11 cellular contexts compared by ENCODE assay signal in genomic region chr6:36980876-36981619, GRCh38. TPM values are rescaled to one million over a fixed set of nuclear protein-coding genes. Genes with fewer than 3 reads are reported as not detected.
DNase-seq lines count a peak whose midpoint lies in the region; ATAC-seq, FAIRE-seq and TF ChIP-seq lines count a peak whose summit lies in the region.
"Had no signal": no experiment of that assay in that cellular context is flagged by ENCODE, and none has a peak within 500 bp of the region (broad histone marks: within the 10 kb centered on the region; RNA-seq: fewer than 3 reads in every experiment).

No MANE protein-coding gene starts in this region.

- intact Hi-C loops in K562 (cut with micrococcal nuclease): no loop called here

- DNase-seq in NCI-H1092 treated with DMSO at 0.1 percent for 48 hours (lab: John Stamatoyannopoulos, UW) (peak; percentile 41), NCI-H1092 (lab: John Stamatoyannopoulos, UW) (no peak), K562 (ENCODE audit: extremely low read depth in 1 of 4, low spot score in 3 of 4) (no peak), kidney glomerular epithelial cell (lab: John Stamatoyannopoulos, UW) (no peak), SK-N-DZ (ENCODE audit: low spot score) (no peak), NCI-H2029 (lab: John Stamatoyannopoulos, UW) (no peak)
- DNase-seq: activated CD8-positive, alpha-beta memory T cell treated with anti-CD3 and anti-CD28 coated beads, Interleukin-2, amount 10 ng/mL, durations not matched to agents 7 days and 5 days; NCI-H2227 treated with DMSO at 0.1 percent for 48 hours had no signal

- no peak overlapping the region for H3K4me2 ChIP-seq in K562 (ENCODE audit: insufficient read depth, low read length)
- H3K4me2 ChIP-seq in parathyroid adenoma (ENCODE audit: low read length): peak overlapping the region; percentile 50
- H3K4me2 ChIP-seq: A549 had no signal

- TF ChIP-seq POLR2A in K562 (conservative IDR thresholded peaks at IDR 0.05): no peak

- peaks cover 58% of the 10 kb centered on the region for H4K20me1 ChIP-seq in K562 (replicated peaks; ENCODE audit: control insufficient read depth, insufficient read depth, low read length)

- H3K27me3 ChIP-seq in K562 (ENCODE audit: control insufficient read depth in 2 of 2, insufficient read depth in 2 of 2, low read length in 2 of 2) (no peaks in the 10 kb centered on the region), parathyroid adenoma (ENCODE audit: control insufficient read depth, insufficient read depth, low read length) (no peaks in the 10 kb centered on the region)

- H2AFZ ChIP-seq in K562 (ENCODE audit: low read depth, low read length): no peak overlapping the region
- H2AFZ ChIP-seq in parathyroid adenoma: no peak overlapping the region

- H3K27ac ChIP-seq in HEK293 (ENCODE audit: extremely low read depth, low read depth, low read length): no peak overlapping the region
- H3K27ac ChIP-seq in K562 (ENCODE audit: extremely low read depth, low read depth, low read length): no peak overlapping the region
- H3K27ac ChIP-seq in parathyroid adenoma: peak overlapping the region; percentile 43
- H3K27ac ChIP-seq: A549 had no signal

- H3K4me1 ChIP-seq in HEK293 (ENCODE audit: control insufficient read depth, insufficient read depth, low read length) (peaks cover 11% of the 10 kb centered on the region), K562 (replicated peaks in 1 of 2; ENCODE audit: control insufficient read depth in 2 of 2, insufficient read depth in 2 of 2, low read length in 2 of 2) (peaks cover 18 to 24% of the 10 kb centered on the region in 2 experiments), parathyroid adenoma (peaks cover 36% of the 10 kb centered on the region)

- WGBS in K562 (ENCODE audit: insufficient coverage, low coverage, missing lambda C conversion rate): 89% methylated on average over 14 of the region's 14 CpGs

- peak overlapping the region in 1 of 2 experiments; percentile 46; a peak in 2 of 4 replicates for H3K9ac ChIP-seq in K562 (ENCODE audit: insufficient read depth in 1 of 2, low read depth in 2 of 2, low read length in 2 of 2)
- H3K9ac ChIP-seq in parathyroid adenoma: no peak overlapping the region

- POLR2A ChIA-PET in HEK293 (lab: Yijun Ruan, JAX) (interaction anchor here (1.4 kb wide), 1 partner anchor 106 kb away, joined by 4 read pairs; the partner anchor contains the start of gene PPIL1), K562 (lab: Yijun Ruan, JAX) (interaction anchor here (0.7 to 2.0 kb wide), 4 partner anchors 9 to 223 kb away, joined by 3 to 6 read pairs (median 3); partner anchors contain the start of gene C6orf89)

- H3K9me1 ChIP-seq in K562 (ENCODE audit: control insufficient read depth, insufficient read depth, low read length): peaks cover 15% of the 10 kb centered on the region

- BruUV-seq in K562 (replicated peaks; lab: Mats Ljungman, UMichigan): no TSS peak

- ATAC-seq in K562: no peak
- ATAC-seq: A549; activated CD8-positive, alpha-beta memory T cell treated with anti-CD3 and anti-CD28 coated beads, Interleukin-2, amount 10 ng/mL, durations not matched to agents 7 days and 5 days had no signal

- in situ Hi-C loops in K562 (cut with MboI): no loop called here

- TF ChIP-seq EP300 in K562 (IDR thresholded peaks at IDR 0.05; ENCODE audit: low read length): no peak

- CTCF ChIA-PET in HEK293 (lab: Yijun Ruan, JAX) (interaction anchor here (0.7 to 4.6 kb wide), 7 partner anchors 26 to 365 kb away, joined by 3 to 37 read pairs (median 4); no protein-coding TSS in a partner anchor), K562 (lab: Yijun Ruan, JAX; ENCODE audit: low intra/inter-chr PET ratio) (interaction anchor here (1.0 kb wide), 1 partner anchor 37 kb away, joined by 3 read pairs; no protein-coding TSS in a partner anchor)

- H3K4me3 ChIP-seq in HEK293 (ENCODE audit: low read depth, low read length) (no peak overlapping the region), K562 (no peak overlapping the region), parathyroid adenoma (ENCODE audit: low read depth, low read length) (no peak overlapping the region)
- H3K4me3 ChIP-seq: A549 had no signal

- peaks cover 70% of the 10 kb centered on the region for H3K79me2 ChIP-seq in K562 (ENCODE audit: control insufficient read depth, insufficient read depth, low read length)
- H3K79me2 ChIP-seq in parathyroid adenoma: peaks cover 63% of the 10 kb centered on the region

- TF ChIP-seq CTCF in HEK293 (tag by site-specific recombination; IDR thresholded peaks at IDR 0.05) (no peak), K562 (IDR thresholded peaks at IDR 0.05 in 2 of 3, conservative IDR thresholded peaks at IDR 0.05 in 1 of 3; ENCODE audit: insufficient read depth in 2 of 3, low read depth in 1 of 3, low read length in 3 of 3) (no peak), parathyroid adenoma (IDR thresholded peaks at IDR 0.05) (no peak)

- FAIRE-seq in K562 (lab: Jason Lieb, UNC): no peak
- FAIRE-seq: A549 had no signal

- H3K36me3 ChIP-seq in HEK293 (ENCODE audit: control insufficient read depth in 2 of 2, insufficient read depth in 1 of 2, low read length in 2 of 2) (peaks cover 5 to 62% of the 10 kb centered on the region in 2 experiments), K562 (ENCODE audit: control insufficient read depth, insufficient read depth, low read length) (peaks cover 79% of the 10 kb centered on the region), parathyroid adenoma (ENCODE audit: control insufficient read depth, insufficient read depth, low read length) (no peaks in the 10 kb centered on the region)

- H3K9me3 ChIP-seq in HEK293 (ENCODE audit: control insufficient read depth, insufficient read depth, low read depth, low read length) (no peaks in the 10 kb centered on the region), K562 (replicated peaks; ENCODE audit: control insufficient read depth, insufficient read depth, low read depth, low read length) (no peaks in the 10 kb centered on the region), parathyroid adenoma (ENCODE audit: control insufficient read depth, low read length) (no peaks in the 10 kb centered on the region)
- H3K9me3 ChIP-seq: A549 had no signal

- TF ChIP-seq RAD21 in K562 (CRISPR knock-in tag; conservative IDR thresholded peaks at IDR 0.05 in 1 of 2, IDR thresholded peaks at IDR 0.05 in 1 of 2): no peak

RNA-seq across cellular contexts. Expression of gene MTCH1, which starts 4.9 kb away (rescaled TPM):
- 102 and 218 TPM in 2 replicates for total RNA-seq in K562 (2011; cell fraction: chromatin; rRNA removed; ENCODE audit: low replicate concordance)
- total RNA-seq in K562 (2011; cell fraction: nucleolus; rRNA removed): 162 and 195 TPM in 2 replicates
- total RNA-seq in K562 (2011; cell fraction: nucleoplasm; rRNA removed): 126 and 134 TPM in 2 replicates
- total RNA-seq in K562 (2014; rRNA removed): 118 and 148 TPM in 2 replicates
- total RNA-seq in K562 (2014; rRNA removed; fragmentation: Illumina TruSeq; extraction: Trizol): 98.3 and 112 TPM in 2 replicates
- total RNA-seq in K562 (2015; rRNA removed; fragmentation: Illumina TruSeq; extraction: Trizol): 114 and 122 TPM in 2 replicates
- 153 and 161 TPM in 2 replicates for total RNA-seq in K562 (2021)
- 135 and 137 TPM in 2 replicates for polyA plus RNA-seq in K562 (2011; rRNA removed)
- polyA plus RNA-seq in K562 (2011; cell fraction: cytosol; rRNA removed): 156 and 157 TPM in 2 replicates
- 338 and 345 TPM in 2 replicates for polyA plus RNA-seq in K562 (2011; cell fraction: nucleus; rRNA removed)
- 148 and 189 TPM in 2 replicates for polyA plus RNA-seq in K562 (2012)
- polyA plus RNA-seq in K562 (2014; fragmentation: Illumina TruSeq; extraction: Trizol): 125 and 128 TPM in 2 replicates
- polyA plus RNA-seq in K562 (2014; fragmentation: Nextera tagmentation; extraction: Ambion mirVana): 10 to 100 TPM in 1 of 2 experiments, 1 to 10 TPM in 1; 7.9 to 14.1 TPM
- 102 and 116 TPM in 2 replicates for polyA plus RNA-seq in K562 (2014; rRNA removed)
- 101 and 125 TPM in 2 replicates for polyA minus RNA-seq in K562 (2011; rRNA and poly(A)+ RNA removed)
- 65.4 and 66.7 TPM in 2 replicates for polyA minus RNA-seq in K562 (2011; cell fraction: cytosol; rRNA and poly(A)+ RNA removed)
- polyA minus RNA-seq in K562 (2011; cell fraction: nucleus; rRNA and poly(A)+ RNA removed): 139 and 166 TPM in 2 replicates
- 215 and 251 TPM in 2 replicates for polyA plus RNA-seq in SK-N-DZ (2014; cell fraction: cytosol; rRNA removed)
- 349 and 390 TPM in 2 replicates for polyA plus RNA-seq in SK-N-DZ (2014; cell fraction: nucleus; rRNA removed)

RNA-seq across cellular contexts. Expression of gene FGD2, which starts 24.4 kb away (rescaled TPM):
- 0.30 and 0.49 TPM in 2 replicates for total RNA-seq in K562 (2011; cell fraction: chromatin; rRNA removed; ENCODE audit: low replicate concordance)
- 0.13 TPM in 1 of 2 replicates, not detected in the other for total RNA-seq in K562 (2011; cell fraction: nucleolus; rRNA removed)
- total RNA-seq in K562 (2011; cell fraction: nucleoplasm; rRNA removed): 0.37 TPM in 1 of 2 replicates, not detected in the other
- total RNA-seq in K562 (2014; rRNA removed) (0.04 TPM in 1 of 2 replicates, not detected in the other), K562 (2014; rRNA removed; fragmentation: Illumina TruSeq; extraction: Trizol) (not detected in 2 replicates), K562 (2015; rRNA removed; fragmentation: Illumina TruSeq; extraction: Trizol) (0.15 TPM in 1 of 2 replicates, not detected in the other), K562 (2021) (0.13 TPM in 1 of 2 replicates, not detected in the other)
- polyA plus RNA-seq in K562 (2011; rRNA removed) (0.04 TPM in 1 of 2 replicates, not detected in the other), K562 (2014; fragmentation: Illumina TruSeq; extraction: Trizol) (not detected in 2 replicates), K562 (2014; fragmentation: Nextera tagmentation; extraction: Ambion mirVana) (not detected), K562 (2014; rRNA removed) (0.09 TPM in 1 of 2 replicates, not detected in the other)
- 0.04 and 0.06 TPM in 2 replicates for polyA plus RNA-seq in K562 (2011; cell fraction: cytosol; rRNA removed)
- polyA plus RNA-seq in K562 (2011; cell fraction: nucleus; rRNA removed): 0.15 and 0.44 TPM in 2 replicates
- 0.17 and 0.42 TPM in 2 replicates for polyA plus RNA-seq in K562 (2012)
- 0.03 TPM in 1 of 2 replicates, not detected in the other for polyA minus RNA-seq in K562 (2011; rRNA and poly(A)+ RNA removed)
- polyA minus RNA-seq in K562 (2011; cell fraction: cytosol; rRNA and poly(A)+ RNA removed): not detected in 2 replicates
- polyA minus RNA-seq in K562 (2011; cell fraction: nucleus; rRNA and poly(A)+ RNA removed): 0.33 TPM in 1 of 2 replicates, not detected in the other
- polyA plus RNA-seq in SK-N-DZ (2014; cell fraction: cytosol; rRNA removed): not detected in 2 replicates
- polyA plus RNA-seq in SK-N-DZ (2014; cell fraction: nucleus; rRNA removed): not detected in 2 replicates
- polyA plus RNA-seq: A549 had no signal

RNA-seq across cellular contexts. Expression of gene PI16, which starts 26.5 kb away (rescaled TPM):
- total RNA-seq in K562 (2011; cell fraction: chromatin; rRNA removed; ENCODE audit: low replicate concordance): 0.42 TPM in 1 of 2 replicates, not detected in the other
- 0.33 TPM in 1 of 2 replicates, not detected in the other for total RNA-seq in K562 (2011; cell fraction: nucleolus; rRNA removed)
- 0.15 and 0.84 TPM in 2 replicates for total RNA-seq in K562 (2011; cell fraction: nucleoplasm; rRNA removed)
- 0.12 and 0.18 TPM in 2 replicates for total RNA-seq in K562 (2014; rRNA removed)
- not detected in 2 replicates for total RNA-seq in K562 (2014; rRNA removed; fragmentation: Illumina TruSeq; extraction: Trizol)
- not detected in 2 replicates for total RNA-seq in K562 (2015; rRNA removed; fragmentation: Illumina TruSeq; extraction: Trizol)
- 0.18 TPM in 1 of 2 replicates, not detected in the other for total RNA-seq in K562 (2021)
- polyA plus RNA-seq in K562 (2011; rRNA removed): 0.06 TPM in 1 of 2 replicates, not detected in the other
- not detected in 2 replicates for polyA plus RNA-seq in K562 (2011; cell fraction: cytosol; rRNA removed)
- 0.06 and 0.13 TPM in 2 replicates for polyA plus RNA-seq in K562 (2011; cell fraction: nucleus; rRNA removed)
- 0.10 and 0.64 TPM in 2 replicates for polyA plus RNA-seq in K562 (2012)
- 0.08 TPM in 1 of 2 replicates, not detected in the other for polyA plus RNA-seq in K562 (2014; fragmentation: Illumina TruSeq; extraction: Trizol)
- not detected for polyA plus RNA-seq in K562 (2014; fragmentation: Nextera tagmentation; extraction: Ambion mirVana)
- 0.54 TPM in 1 of 2 replicates, not detected in the other for polyA plus RNA-seq in K562 (2014; rRNA removed)
- polyA minus RNA-seq in K562 (2011; rRNA and poly(A)+ RNA removed): not detected in 2 replicates
- not detected in 2 replicates for polyA minus RNA-seq in K562 (2011; cell fraction: cytosol; rRNA and poly(A)+ RNA removed)
- 0.33 TPM in 1 of 2 replicates, not detected in the other for polyA minus RNA-seq in K562 (2011; cell fraction: nucleus; rRNA and poly(A)+ RNA removed)
- polyA plus RNA-seq in SK-N-DZ (2014; cell fraction: cytosol; rRNA removed): not detected in 2 replicates
- not detected in 2 replicates for polyA plus RNA-seq in SK-N-DZ (2014; cell fraction: nucleus; rRNA removed)
- polyA plus RNA-seq: A549 had no signal
